In the genomic region with DNA sequence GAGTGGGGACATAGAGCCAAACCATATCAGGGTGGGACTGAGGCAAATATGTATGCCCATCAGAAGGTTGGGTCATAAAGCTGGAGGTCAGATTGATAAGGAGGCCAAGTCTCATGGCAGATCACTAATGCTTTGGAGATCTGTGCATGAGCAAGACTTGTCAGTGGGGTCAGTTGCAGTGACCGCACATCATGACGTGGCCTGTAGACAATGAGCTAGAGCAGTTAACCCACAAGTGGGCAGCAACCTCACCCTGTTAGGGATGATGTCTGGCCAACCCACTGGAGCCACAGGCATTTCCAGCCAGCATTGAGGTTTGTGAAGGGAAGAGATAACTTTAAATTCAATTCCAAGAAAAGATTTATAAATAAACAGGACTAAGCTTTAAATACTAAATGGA, we compare ENCODE assay signal across 23 cellular contexts.
A peak's percentile ranks its signal among the peaks of the same experiment; 100 is the strongest.
DNase-seq lines count a peak whose midpoint lies in the region; ATAC-seq and TF ChIP-seq lines count a peak whose summit lies in the region.
"Had no signal": no experiment of that assay in that cellular context is flagged by ENCODE, and none has a peak within 500 bp of the region (broad histone marks: within the 10 kb centered on the region; RNA-seq: fewer than 3 reads in every experiment).

No MANE protein-coding gene starts in this region.

- no peak overlapping the region for H3K27ac ChIP-seq in SJCRH30
- no peak overlapping the region for H3K27ac ChIP-seq in fibroblast of lung (ENCODE audit: insufficient read depth, low read length)
- H3K27ac ChIP-seq in smooth muscle cell (ENCODE audit: low read depth), result peak overlapping the region; percentile 65
- H3K27ac ChIP-seq: epithelial cell of prostate, pancreas, thoracic aorta, WERI-Rb-1 had no signal

- H3K9me3 ChIP-seq in SJCRH30 (replicated peaks) (no peaks in the 10 kb centered on the region), fibroblast of lung (ENCODE audit: control insufficient read depth, insufficient read depth, low read depth, low read length) (no peaks in the 10 kb centered on the region), smooth muscle cell (replicated peaks; ENCODE audit: low read depth) (no peaks in the 10 kb centered on the region)
- H3K9me3 ChIP-seq: pancreas, thoracic aorta had no signal

- no peak overlapping the region for H2AFZ ChIP-seq in fibroblast of lung (ENCODE audit: low read length)
- no peak overlapping the region for H2AFZ ChIP-seq in smooth muscle cell (ENCODE audit: low read depth)

- H3K36me3 ChIP-seq in SJCRH30 (no peaks in the 10 kb centered on the region), fibroblast of lung (ENCODE audit: control insufficient read depth, insufficient read depth, low read length) (no peaks in the 10 kb centered on the region), smooth muscle cell (ENCODE audit: low read depth) (no peaks in the 10 kb centered on the region)
- H3K36me3 ChIP-seq: pancreas, thoracic aorta, WERI-Rb-1 had no signal

- H3K27me3 ChIP-seq in SJCRH30 (0 out of 2 replicates have a peak, but pooled peaks cover 2% of the 10 kb centered on the region), fibroblast of lung (ENCODE audit: control insufficient read depth, insufficient read depth, low read length) (no peaks in the 10 kb centered on the region), smooth muscle cell (ENCODE audit: low read depth) (no peaks in the 10 kb centered on the region)
- H3K27me3 ChIP-seq: pancreas had no signal

- no peaks in the 10 kb centered on the region for H3K79me2 ChIP-seq in fibroblast of lung (ENCODE audit: control insufficient read depth, insufficient read depth, low read length)
- H3K79me2 ChIP-seq in smooth muscle cell (ENCODE audit: low read depth), result no peaks in the 10 kb centered on the region

- 27% methylated on average over 2 of the region's 2 CpGs for WGBS in smooth muscle cell (ENCODE audit: low lambda C conversion rate)

- H3K4me2 ChIP-seq in fibroblast of lung (ENCODE audit: extremely low read depth, insufficient read depth, low read length) (no peak overlapping the region), smooth muscle cell (peak overlapping the region; percentile 9)

- no peaks in the 10 kb centered on the region for H3F3A ChIP-seq in smooth muscle cell (ENCODE audit: low read depth)

- no peak overlapping the region for H3K4me3 ChIP-seq in SJCRH30
- no peak overlapping the region for H3K4me3 ChIP-seq in fibroblast of lung (replicated peaks in 1 of 4; ENCODE audit: control extremely low read depth in 1 of 4, insufficient read depth in 1 of 4, low read depth in 3 of 4, low read length in 4 of 4)
- H3K4me3 ChIP-seq in smooth muscle cell, result no peak overlapping the region
- H3K4me3 ChIP-seq in foreskin fibroblast (ENCODE audit: low read depth in 1 of 2, low read length in 2 of 2), result no peak overlapping the region
- H3K4me3 ChIP-seq: pancreas, thoracic aorta had no signal

- TF ChIP-seq CTCF in fibroblast of lung (conservative IDR thresholded peaks at IDR 0.05 in 1 of 2, IDR thresholded peaks at IDR 0.05 in 1 of 2; ENCODE audit: low read depth in 1 of 2, low read length in 2 of 2), result no peak
- TF ChIP-seq CTCF in smooth muscle cell (IDR thresholded peaks at IDR 0.05; ENCODE audit: borderline replicate concordance, insufficient read depth, poor library complexity, severe bottlenecking), result no peak
- no peak for TF ChIP-seq CTCF in foreskin fibroblast (IDR thresholded peaks at IDR 0.05; ENCODE audit: low read depth, low read length)

- DNase-seq in GM03348 (ENCODE audit: low spot score), result peak; percentile 55
- peak; percentile 18 to 29 for DNase-seq in SJCRH30
- DNase-seq in fibroblast of lung (ENCODE audit: low read depth in 2 of 2), result peak; percentile 24 to 100
- no peak for DNase-seq in smooth muscle cell (lab: John Stamatoyannopoulos, UW; ENCODE audit: unreplicated experiment)
- no peak for DNase-seq in foreskin fibroblast
- DNase-seq in NCI-H146 (lab: John Stamatoyannopoulos, UW), result no peak
- DNase-seq: activated CD8-positive, alpha-beta memory T cell treated with anti-CD3 and anti-CD28 coated beads, Interleukin-2, amount 50 U/mL, for 4 hours; activated effector memory CD4-positive, alpha-beta T cell treated with Interleukin-2 at 50 U/mL for 16 hours; caudate nucleus; DND-41; mesendoderm; natural killer cell; NCI-H1417 treated with DMSO at 0.1 percent for 48 hours; NCI-H2171; pancreas; Right ventricle myocardium superior; stimulated activated CD4-positive, alpha-beta T cell treated with anti-CD3 and anti-CD28 coated beads, Interleukin-2, amount 100 ng/mL, for 24 hours; stimulated activated naive B cell treated with anti-CD40 and anti-IgM and Interleukin-4, amounts not matched to agents 10 μg/mL and 1 μg/mL and 100 μg/mL, for 72 hours; WERI-Rb-1 had no signal

- H3K4me1 ChIP-seq in SJCRH30 (no peaks in the 10 kb centered on the region; the same call in 1 of the 2 replicates), fibroblast of lung (ENCODE audit: control insufficient read depth, extremely low read depth, insufficient read depth, low read length) (no peaks in the 10 kb centered on the region), smooth muscle cell (ENCODE audit: low read depth) (no peaks in the 10 kb centered on the region)
- H3K4me1 ChIP-seq: pancreas had no signal

- H4K20me1 ChIP-seq in fibroblast of lung (ENCODE audit: control insufficient read depth, extremely low read depth, insufficient read depth, low read length) (no peaks in the 10 kb centered on the region), smooth muscle cell (ENCODE audit: low read depth) (no peaks in the 10 kb centered on the region)

- H3K9ac ChIP-seq in fibroblast of lung (ENCODE audit: insufficient read depth, low read length) (no peak overlapping the region), smooth muscle cell (ENCODE audit: low read depth) (no peak overlapping the region)

- no peak for ATAC-seq in GM18517 (IDR thresholded peaks at IDR 0.05; ENCODE audit: unreplicated experiment)
- ATAC-seq: HepG2; natural killer cell; pancreas; stimulated activated naive B cell treated with anti-CD40 and anti-IgM and Interleukin-4, amounts not matched to agents 10 μg/mL and 1 μg/mL and 100 μg/mL, for 72 hours had no signal

Comparison
In these comparisons a context has a peak if more than half of its experiments do, and no peak if none do; other contexts are left out.
1. DNase-seq: peak in GM03348 (single experiment), SJCRH30 (2 of 2) and fibroblast of lung (2 of 2); none in smooth muscle cell (single experiment), foreskin fibroblast (0 of 2) and NCI-H146 (single experiment).